32 cellular contexts compared by ENCODE assay signal in genomic region chr5:65186646-65187227, GRCh38.
DNase-seq lines count a peak whose midpoint lies in the region; ATAC-seq, FAIRE-seq and TF ChIP-seq lines count a peak whose summit lies in the region.
"Had no signal": no experiment of that assay in that cellular context is flagged by ENCODE, and none has a peak within 500 bp of the region (broad histone marks: within the 10 kb centered on the region; RNA-seq: fewer than 3 reads in every experiment).

No MANE protein-coding gene starts in this region.

- H3K36me3 ChIP-seq in SK-N-SH (replicated peaks in 1 of 2; ENCODE audit: control insufficient read depth in 1 of 2, insufficient read depth in 2 of 2, low read length in 1 of 2) (peaks cover 0 to 55% of the 10 kb centered on the region in 2 experiments), brain microvascular endothelial cell (replicated peaks) (no peaks in the 10 kb centered on the region)
- H3K36me3 ChIP-seq: gastroesophageal sphincter, upper lobe of left lung had no signal

- H3F3A ChIP-seq in SK-N-SH (replicated peaks; ENCODE audit: insufficient read depth) = peaks cover 59% of the 10 kb centered on the region

- H3K4me2 ChIP-seq in SK-N-SH = no peak overlapping the region

- in situ Hi-C loops in brain microvascular endothelial cell (cut with HindIII; ENCODE audit: low pct_ligation_motif_present, low sequenced_read_pairs) (no loop called here), G401 (cut with HindIII; ENCODE audit: low sequenced_read_pairs) (no loop called here)

- no peaks in the 10 kb centered on the region for H3K27me3 ChIP-seq in SK-N-SH (ENCODE audit: insufficient read depth)
- no peaks in the 10 kb centered on the region for H3K27me3 ChIP-seq in brain microvascular endothelial cell (replicated peaks)
- H3K27me3 ChIP-seq: gastroesophageal sphincter, SJCRH30, upper lobe of left lung had no signal

- no peak for TF ChIP-seq CTCF in SK-N-SH (IDR thresholded peaks at IDR 0.05)
- TF ChIP-seq CTCF in brain microvascular endothelial cell (IDR thresholded peaks at IDR 0.05; ENCODE audit: low read depth, low read length, missing control alignments) = no peak

- H3K4me3 ChIP-seq in SK-N-SH (ENCODE audit: low read depth in 2 of 2, low read length in 1 of 2) (no peak overlapping the region), brain microvascular endothelial cell (ENCODE audit: low read depth, low read length) (no peak overlapping the region)
- H3K4me3 ChIP-seq: gastroesophageal sphincter, left ventricle myocardium inferior, psoas muscle, SJCRH30, upper lobe of left lung had no signal

- H3K9me2 ChIP-seq in SK-N-SH = no peaks in the 10 kb centered on the region

- WGBS in SK-N-SH (ENCODE audit: low lambda C conversion rate) = 65% methylated on average over 2 of the region's 2 CpGs

- ATAC-seq in SK-N-SH treated with all-trans-retinoic acid at 6 μM for 48 hours (no peak), HG03039 (IDR thresholded peaks at IDR 0.05; ENCODE audit: unreplicated experiment) (no peak), left lobe of liver (no peak)
- ATAC-seq: activated naive CD4-positive, alpha-beta T cell treated with anti-CD3 and anti-CD28 coated beads, Interleukin-2, amount 50 U/mL, for 72 hours; gastroesophageal sphincter; psoas muscle; stimulated activated naive B cell treated with anti-CD40 and anti-IgM and Interleukin-4, amounts not matched to agents 10 μg/mL and 1 μg/mL and 100 μg/mL, for 72 hours had no signal

- H3K9ac ChIP-seq in SK-N-SH = 0 out of 2 replicates have a peak overlapping the region, but pooled peaks have one; percentile 26

- H3K9me3 ChIP-seq in SK-N-SH = no peaks in the 10 kb centered on the region
- H3K9me3 ChIP-seq: gastroesophageal sphincter, left ventricle myocardium inferior, psoas muscle, SJCRH30, upper lobe of left lung had no signal

- DNase-seq in SK-N-SH (no peak), brain microvascular endothelial cell (no peak), iris pigment epithelial cell (ENCODE audit: low read depth) (peak; percentile 74), urothelium cell line (ENCODE audit: low spot score) (no peak), G401 (ENCODE audit: low spot score) (no peak), left lobe of liver (ENCODE audit: low spot score) (no peak)
- DNase-seq: activated CD4-positive, alpha-beta T cell treated with anti-CD3 and anti-CD28 coated beads for 48 hours; activated CD8-positive, alpha-beta memory T cell treated with anti-CD3 and anti-CD28 coated beads for 24 hours; activated effector memory CD4-positive, alpha-beta T cell treated with Interleukin-2 at 50 U/mL for 16 hours; activated T-cell treated with anti-CD3 and anti-CD28 coated beads, Interleukin-2, amount 50 U/mL, for 1 hour; amygdala; COR-L47; DMS53; GDM1; hypothalamus; left ventricle myocardium inferior; naive thymus-derived CD8-positive, alpha-beta T cell; NCI-H446; nucleus accumbens; psoas muscle; SJCRH30; stimulated activated naive B cell treated with anti-CD40 and anti-IgM and Interleukin-4, amounts not matched to agents 10 μg/mL and 1 μg/mL and 100 μg/mL, for 72 hours; T1000; upper lobe of left lung had no signal

- H3K27ac ChIP-seq in SK-N-SH (ENCODE audit: low read depth in 2 of 2, low read length in 1 of 2) = peak overlapping the region in 1 of 2 experiments; percentile 98; a peak in 2 of 4 replicates
- peak overlapping the region; percentile 49 for H3K27ac ChIP-seq in brain microvascular endothelial cell
- H3K27ac ChIP-seq: 22Rv1, C4-2B, gastroesophageal sphincter, left ventricle myocardium inferior, psoas muscle, SJCRH30, upper lobe of left lung, VCaP had no signal

- peak; percentile 42 for FAIRE-seq in urothelium cell line (lab: Jason Lieb, UNC)
- FAIRE-seq: endometrium had no signal

- no peak overlapping the region for H2AFZ ChIP-seq in SK-N-SH (ENCODE audit: low read depth)

- H3K79me2 ChIP-seq in SK-N-SH (ENCODE audit: insufficient read depth) = peaks cover 8% of the 10 kb centered on the region

- no peak for TF ChIP-seq EP300 in SK-N-SH (IDR thresholded peaks at IDR 0.05; ENCODE audit: borderline replicate concordance in 1 of 2, low read depth in 1 of 2, low read length in 1 of 2)

- H4K20me1 ChIP-seq in SK-N-SH (ENCODE audit: insufficient read depth) = no peaks in the 10 kb centered on the region

- CTCF ChIA-PET in SK-N-SH (lab: Yijun Ruan, JAX) = no interaction called here

- no peak for TF ChIP-seq RAD21 in SK-N-SH (IDR thresholded peaks at IDR 0.05; ENCODE audit: low read length)

- peaks cover 0 to 30% of the 10 kb centered on the region in 2 experiments for H3K4me1 ChIP-seq in SK-N-SH (ENCODE audit: control insufficient read depth in 1 of 2, insufficient read depth in 2 of 2, low read depth in 1 of 2, low read length in 1 of 2)
- H3K4me1 ChIP-seq: gastroesophageal sphincter, left ventricle myocardium inferior, psoas muscle, upper lobe of left lung had no signal

- POLR2A ChIA-PET in SK-N-SH (lab: Yijun Ruan, JAX) = no interaction called here

TF ChIP-seq in SK-N-SH, 30 proteins besides CTCF, POLR2A, EP300 and RAD21 (continues in another document):
- no peak for TF ChIP-seq TAF1 (IDR thresholded peaks at IDR 0.05; ENCODE audit: borderline replicate concordance, low read depth, low read length)
- TF ChIP-seq JUND (IDR thresholded peaks at IDR 0.05) = no peak
- TF ChIP-seq NRF1 (IDR thresholded peaks at IDR 0.05; ENCODE audit: low read depth, low read length) = no peak
- no peak for TF ChIP-seq TCF12 (IDR thresholded peaks at IDR 0.05)
- no peak for TF ChIP-seq SIN3A (IDR thresholded peaks at IDR 0.05; ENCODE audit: borderline replicate concordance, low read depth, low read length)
- TF ChIP-seq IRF3 (IDR thresholded peaks at IDR 0.05; ENCODE audit: low read depth, low read length) = no peak

TF ChIP-seq in SK-N-SH treated with all-trans-retinoic acid at 6 μM for 48 hours, 23 proteins besides CTCF, POLR2A, EP300 and RAD21 (continues in another document):
- TF ChIP-seq SNAI2 (CRISPR knock-in tag; IDR thresholded peaks at IDR 0.05) (no peak), POU6F1 (CRISPR knock-in tag; IDR thresholded peaks at IDR 0.05; ENCODE audit: borderline replicate concordance, low read depth) (no peak), CREB5 (CRISPR knock-in tag; IDR thresholded peaks at IDR 0.05; ENCODE audit: low read depth) (no peak), PPARA (CRISPR knock-in tag; IDR thresholded peaks at IDR 0.05; ENCODE audit: borderline replicate concordance) (no peak), ISL1 (CRISPR knock-in tag; IDR thresholded peaks at IDR 0.05) (no peak), PATZ1 (CRISPR knock-in tag; IDR thresholded peaks at IDR 0.05; ENCODE audit: borderline replicate concordance) (no peak), ARNTL (CRISPR knock-in tag; IDR thresholded peaks at IDR 0.05; ENCODE audit: borderline replicate concordance, low read depth) (no peak), TOX (CRISPR knock-in tag; IDR thresholded peaks at IDR 0.05; ENCODE audit: borderline replicate concordance) (no peak), ZC3H10 (CRISPR knock-in tag; IDR thresholded peaks at IDR 0.05) (no peak), GLIS3 (CRISPR knock-in tag; IDR thresholded peaks at IDR 0.05) (no peak)
